In genomic region chr11:105296806-105297205, GRCh38 we compare ENCODE assay signal across 16 cellular contexts.
DNase-seq lines count a peak whose midpoint lies in the region; ATAC-seq lines count a peak whose summit lies in the region.
"Had no signal": no experiment of that assay in that cellular context is flagged by ENCODE, and none has a peak within 500 bp of the region (broad histone marks: within the 10 kb centered on the region; RNA-seq: fewer than 3 reads in every experiment).

No MANE protein-coding gene starts in this region.

- no peak overlapping the region for H3K4me2 ChIP-seq in mesenchymal stem cell (ENCODE audit: low read length, poor library complexity, severe bottlenecking)
- H3K4me2 ChIP-seq: SK-N-SH had no signal

- no peaks in the 10 kb centered on the region for H3K36me3 ChIP-seq in mesenchymal stem cell (ENCODE audit: control insufficient read depth in 1 of 2, insufficient read depth in 2 of 2, low read depth in 1 of 2, low read length in 2 of 2)

- H3K27ac ChIP-seq in mesenchymal stem cell (ENCODE audit: low read length, poor library complexity, severe bottlenecking) = no peak overlapping the region

- H3K36me3 Mint-ChIP-seq in activated CD4-positive, alpha-beta memory T cell treated with anti-CD3 and anti-CD28 coated beads for 36 hours = no peaks in the 10 kb centered on the region
- H3K36me3 Mint-ChIP-seq in activated CD4-positive, alpha-beta memory T cell treated with anti-CD3 and anti-CD28 coated beads, Interleukin-2, amount 10 ng/mL, durations not matched to agents 7 days and 5 days (ENCODE audit: low read depth) = no peaks in the 10 kb centered on the region
- no peaks in the 10 kb centered on the region for H3K36me3 Mint-ChIP-seq in activated T-helper 17 cell treated with anti-CD3 and anti-CD28 coated beads, Interleukin-2, amount 50 U/mL, for 72 hours (ENCODE audit: low read depth)
- H3K36me3 Mint-ChIP-seq: CD4-positive, alpha-beta memory T cell had no signal

- 95% methylated on average over 7 of the region's 8 CpGs for WGBS in mesenchymal stem cell

- peak overlapping the region in 1 of 2 experiments; percentile 85 for H3K18ac ChIP-seq in mesenchymal stem cell (ENCODE audit: low read depth in 1 of 2, low read length in 2 of 2)

- H2AK5ac ChIP-seq in mesenchymal stem cell (ENCODE audit: low read length, severe bottlenecking) = no peak overlapping the region

- no peak overlapping the region for H3K9ac ChIP-seq in mesenchymal stem cell (ENCODE audit: low read length)
- H3K9ac ChIP-seq: SK-N-SH had no signal

- H2BK12ac ChIP-seq in mesenchymal stem cell (ENCODE audit: low read length in 2 of 2) = peak overlapping the region; percentile 18 to 84

- peaks cover 3% of the 10 kb centered on the region for H3K27me3 Mint-ChIP-seq in activated CD4-positive, alpha-beta memory T cell treated with anti-CD3 and anti-CD28 coated beads for 36 hours
- no peaks in the 10 kb centered on the region for H3K27me3 Mint-ChIP-seq in activated CD4-positive, alpha-beta memory T cell treated with anti-CD3 and anti-CD28 coated beads, Interleukin-2, amount 10 ng/mL, durations not matched to agents 7 days and 5 days
- no peaks in the 10 kb centered on the region for H3K27me3 Mint-ChIP-seq in activated T-helper 17 cell treated with anti-CD3 and anti-CD28 coated beads, Interleukin-2, amount 50 U/mL, for 72 hours

- H3K4me1 Mint-ChIP-seq in activated CD4-positive, alpha-beta memory T cell treated with anti-CD3 and anti-CD28 coated beads for 36 hours (ENCODE audit: low read depth) = peaks cover 20% of the 10 kb centered on the region
- peaks cover 7% of the 10 kb centered on the region for H3K4me1 Mint-ChIP-seq in activated CD4-positive, alpha-beta memory T cell treated with anti-CD3 and anti-CD28 coated beads, Interleukin-2, amount 10 ng/mL, durations not matched to agents 7 days and 5 days
- peaks cover 8% of the 10 kb centered on the region for H3K4me1 Mint-ChIP-seq in activated T-helper 17 cell treated with anti-CD3 and anti-CD28 coated beads, Interleukin-2, amount 50 U/mL, for 72 hours

- no peak overlapping the region for H3K4me3 Mint-ChIP-seq in activated CD4-positive, alpha-beta memory T cell treated with anti-CD3 and anti-CD28 coated beads for 36 hours
- no peak overlapping the region for H3K4me3 Mint-ChIP-seq in activated CD4-positive, alpha-beta memory T cell treated with anti-CD3 and anti-CD28 coated beads, Interleukin-2, amount 10 ng/mL, durations not matched to agents 7 days and 5 days
- peak overlapping the region; percentile 24 for H3K4me3 Mint-ChIP-seq in activated T-helper 17 cell treated with anti-CD3 and anti-CD28 coated beads, Interleukin-2, amount 50 U/mL, for 72 hours
- H3K4me3 Mint-ChIP-seq: CD4-positive, alpha-beta memory T cell had no signal

- H4K91ac ChIP-seq in mesenchymal stem cell (ENCODE audit: low read length) = peak overlapping the region; percentile 62

- peak overlapping the region; percentile 77 for H4K8ac ChIP-seq in mesenchymal stem cell (ENCODE audit: low read length)

- DNase-seq in activated CD4-positive, alpha-beta memory T cell treated with anti-CD3 and anti-CD28 coated beads for 36 hours = peak; percentile 8
- no peak for DNase-seq in activated CD4-positive, alpha-beta memory T cell treated with anti-CD3 and anti-CD28 coated beads, Interleukin-2, amount 10 ng/mL, durations not matched to agents 7 days and 5 days
- DNase-seq in Daoy (ENCODE audit: low read depth) = peak; percentile 19
- DNase-seq in mesenchymal stem cell = no peak
- no peak for DNase-seq in GDM1 (lab: John Stamatoyannopoulos, UW)
- DNase-seq in RKO (ENCODE audit: low spot score) = no peak
- DNase-seq: 8988T; Calu3; CD4-positive, alpha-beta memory T cell; MM.1S; NCI-H1092 treated with DMSO at 0.1 percent for 48 hours; NCI-H524; Right ventricle myocardium superior; SK-N-SH had no signal

- no peaks in the 10 kb centered on the region for H3K9me3 ChIP-seq in mesenchymal stem cell (ENCODE audit: control insufficient read depth, low read length)
- H3K9me3 ChIP-seq: SK-N-SH had no signal

- H2BK5ac ChIP-seq in mesenchymal stem cell (ENCODE audit: low read depth, low read length, poor library complexity, severe bottlenecking) = no peak overlapping the region

- H3K27me3 ChIP-seq in mesenchymal stem cell (ENCODE audit: control insufficient read depth in 1 of 2, insufficient read depth in 1 of 2, low read length in 2 of 2) = no peaks in the 10 kb centered on the region

- no peak overlapping the region for H3K14ac ChIP-seq in mesenchymal stem cell (ENCODE audit: low read length in 2 of 2)

- peaks cover 4% of the 10 kb centered on the region for H3K9me3 Mint-ChIP-seq in activated CD4-positive, alpha-beta memory T cell treated with anti-CD3 and anti-CD28 coated beads for 36 hours
- H3K9me3 Mint-ChIP-seq in activated CD4-positive, alpha-beta memory T cell treated with anti-CD3 and anti-CD28 coated beads, Interleukin-2, amount 10 ng/mL, durations not matched to agents 7 days and 5 days = peaks cover 1% of the 10 kb centered on the region
- peaks cover under 1% of the 10 kb centered on the region for H3K9me3 Mint-ChIP-seq in activated T-helper 17 cell treated with anti-CD3 and anti-CD28 coated beads, Interleukin-2, amount 50 U/mL, for 72 hours

- no peak overlapping the region for H2BK120ac ChIP-seq in mesenchymal stem cell (ENCODE audit: low read depth, low read length)

- intact Hi-C loops in activated CD4-positive, alpha-beta memory T cell treated with anti-CD3 and anti-CD28 coated beads for 36 hours (cut with micrococcal nuclease) = loop anchor here (1.0 to 10.0 kb wide), 4 partner anchors 190 to 591 kb away; partner anchors contain the start of genes CASP1 and CASP4

- H2AFZ ChIP-seq in mesenchymal stem cell (ENCODE audit: low read depth, low read length) = peak overlapping the region; percentile 61

- no peak overlapping the region for H3K23ac ChIP-seq in mesenchymal stem cell (ENCODE audit: low read length in 2 of 2)

- H2BK15ac ChIP-seq in mesenchymal stem cell (ENCODE audit: low read depth, poor library complexity, severe bottlenecking) = no peak overlapping the region

- H3K79me1 ChIP-seq in mesenchymal stem cell (replicated peaks; ENCODE audit: low read length, poor library complexity, severe bottlenecking) = no peaks in the 10 kb centered on the region

- peaks cover 2% of the 10 kb centered on the region for H3K4me1 ChIP-seq in mesenchymal stem cell (ENCODE audit: control insufficient read depth, insufficient read depth, low read depth, low read length)

- peak overlapping the region in 1 of 2 experiments; percentile 73 for H3K4ac ChIP-seq in mesenchymal stem cell (ENCODE audit: low read depth in 1 of 2, low read length in 2 of 2)

- POLR2A ChIA-PET in activated CD4-positive, alpha-beta memory T cell treated with anti-CD3 and anti-CD28 coated beads for 36 hours (lab: Charles Lee) = no interaction called here
- POLR2A ChIA-PET in activated CD4-positive, alpha-beta memory T cell treated with anti-CD3 and anti-CD28 coated beads, Interleukin-2, amount 10 ng/mL, durations not matched to agents 7 days and 5 days (lab: Charles Lee) = no interaction called here

- ATAC-seq in activated T-helper 17 cell treated with anti-CD3 and anti-CD28 coated beads, Interleukin-2, amount 50 U/mL, for 72 hours (replicated peaks) = peak; percentile 7
- no peak for ATAC-seq in GM18867 (IDR thresholded peaks at IDR 0.05; ENCODE audit: unreplicated experiment)

- H3K27ac Mint-ChIP-seq in activated CD4-positive, alpha-beta memory T cell treated with anti-CD3 and anti-CD28 coated beads for 36 hours = peak overlapping the region; percentile 66
- H3K27ac Mint-ChIP-seq in activated CD4-positive, alpha-beta memory T cell treated with anti-CD3 and anti-CD28 coated beads, Interleukin-2, amount 10 ng/mL, durations not matched to agents 7 days and 5 days = no peak overlapping the region
- peak overlapping the region; percentile 82 for H3K27ac Mint-ChIP-seq in activated T-helper 17 cell treated with anti-CD3 and anti-CD28 coated beads, Interleukin-2, amount 50 U/mL, for 72 hours
- H3K27ac Mint-ChIP-seq: CD4-positive, alpha-beta memory T cell had no signal

- no peak overlapping the region for H3K4me3 ChIP-seq in mesenchymal stem cell (ENCODE audit: insufficient read depth in 1 of 2, low read depth in 1 of 2, low read length in 2 of 2)

- CTCF ChIA-PET in activated CD4-positive, alpha-beta memory T cell treated with anti-CD3 and anti-CD28 coated beads for 36 hours (lab: Charles Lee) = no interaction called here
- CTCF ChIA-PET in activated CD4-positive, alpha-beta memory T cell treated with anti-CD3 and anti-CD28 coated beads, Interleukin-2, amount 10 ng/mL, durations not matched to agents 7 days and 5 days (lab: Charles Lee) = no interaction called here

Comparison
In these comparisons a context has a peak if more than half of its experiments do, and no peak if none do; other contexts are left out.
1. DNase-seq: peak in activated CD4-positive, alpha-beta memory T cell treated with anti-CD3 and anti-CD28 coated beads for 36 hours (single experiment) and Daoy (single experiment); none in activated CD4-positive, alpha-beta memory T cell treated with anti-CD3 and anti-CD28 coated beads, Interleukin-2, amount 10 ng/mL, durations not matched to agents 7 days and 5 days (single experiment), mesenchymal stem cell (single experiment), GDM1 (single experiment) and RKO (single experiment).